In the genomic region with DNA sequence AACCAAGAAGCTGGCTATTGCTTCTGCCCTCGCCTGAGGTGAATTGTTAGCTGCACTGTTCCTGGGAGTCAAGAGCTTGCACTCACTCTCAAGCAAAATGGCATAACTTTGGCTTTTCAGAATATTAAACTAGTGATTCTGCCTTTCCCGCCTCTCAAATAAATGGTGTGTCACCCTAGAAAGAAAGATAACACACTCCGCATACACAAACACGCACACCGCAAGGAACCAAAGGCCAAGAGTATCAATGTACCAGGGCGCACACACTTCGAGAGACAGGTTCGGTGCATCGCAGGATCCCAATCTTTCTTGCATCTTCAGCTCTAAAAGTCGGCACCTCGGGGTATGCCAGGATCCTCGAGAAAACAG, we compare ENCODE assay signal across 8 cellular contexts. TPM values are rescaled to one million over a fixed set of nuclear protein-coding genes. Genes with fewer than 3 reads are reported as not detected.
DNase-seq lines count a peak whose midpoint lies in the region; ATAC-seq and TF ChIP-seq lines count a peak whose summit lies in the region.

No MANE protein-coding gene starts in this region.

- no peak overlapping the region for H2AK5ac ChIP-seq in mesenchymal stem cell (ENCODE audit: low read length, severe bottlenecking)

- peak; percentile 39 for ATAC-seq in GM18502 (IDR thresholded peaks at IDR 0.05; ENCODE audit: poor library complexity, unreplicated experiment)
- peak; percentile 34 for ATAC-seq in HG02938 (IDR thresholded peaks at IDR 0.05; ENCODE audit: unreplicated experiment)

- H3K79me2 ChIP-seq in PC-9 (ENCODE audit: low read depth) = peaks cover 26% of the 10 kb centered on the region

- H3K79me1 ChIP-seq in mesenchymal stem cell (replicated peaks; ENCODE audit: low read length, poor library complexity, severe bottlenecking) = peaks cover 16% of the 10 kb centered on the region

- intact Hi-C loops in PC-9 (cut with micrococcal nuclease; ENCODE audit: unreplicated experiment) (no loop called here), dorsolateral prefrontal cortex (cut with DNase I) (loop anchor here (5.0 to 10.0 kb wide), 4 partner anchors 87 to 629 kb away; a partner anchor contains a TSS), uterus (cut with DNase I; ENCODE audit: low total_unique reads) (no loop called here)

- TF ChIP-seq CTCF in PC-9 (conservative IDR thresholded peaks at IDR 0.05) (no peak), dorsolateral prefrontal cortex (IDR thresholded peaks at IDR 0.05 in 54 of 56, conservative IDR thresholded peaks at IDR 0.05 in 2 of 56; ENCODE audit: low read depth in 1 of 56, partially characterized antibody in 56 of 56) (no peak), uterus (IDR thresholded peaks at IDR 0.05) (no peak)

- H2AFZ ChIP-seq in PC-9 (peak overlapping the region; percentile 98), mesenchymal stem cell (ENCODE audit: low read depth, low read length) (peak overlapping the region; percentile 72)

- CTCF ChIA-PET in PC-9 (lab: Charles Lee) = interaction anchor here (0.8 to 0.9 kb wide), 2 partner anchors 18 to 268 kb away, joined by 3 read pairs; no protein-coding TSS in a partner anchor

- peaks cover 14% of the 10 kb centered on the region for H3K4me1 ChIP-seq in PC-9 (replicated peaks; ENCODE audit: insufficient read depth)
- H3K4me1 ChIP-seq in mesenchymal stem cell (ENCODE audit: control insufficient read depth, insufficient read depth, low read depth, low read length) = peaks cover 2% of the 10 kb centered on the region
- no peaks in the 10 kb centered on the region for H3K4me1 ChIP-seq in uterus

- H3K27me3 ChIP-seq in PC-9 (ENCODE audit: insufficient read depth, low read depth) = no peaks in the 10 kb centered on the region
- no peaks in the 10 kb centered on the region for H3K27me3 ChIP-seq in dorsolateral prefrontal cortex
- H3K27me3 ChIP-seq in mesenchymal stem cell (ENCODE audit: control insufficient read depth in 1 of 2, insufficient read depth in 1 of 2, low read length in 2 of 2) = no peaks in the 10 kb centered on the region
- no peaks in the 10 kb centered on the region for H3K27me3 ChIP-seq in uterus

- H4K8ac ChIP-seq in mesenchymal stem cell (ENCODE audit: low read length) = no peak overlapping the region

- H3K27ac ChIP-seq in PC-9 (no peak overlapping the region), dorsolateral prefrontal cortex (peak overlapping the region in 57 of 59 donors; percentile 6 to 94 (median 80)), mesenchymal stem cell (ENCODE audit: low read length, poor library complexity, severe bottlenecking) (peak overlapping the region; percentile 55), uterus (peak overlapping the region; percentile 79 to 83)

- H3K36me3 ChIP-seq in PC-9 (ENCODE audit: low read depth) = peaks cover 16% of the 10 kb centered on the region
- H3K36me3 ChIP-seq in mesenchymal stem cell (ENCODE audit: control insufficient read depth in 1 of 2, insufficient read depth in 2 of 2, low read depth in 1 of 2, low read length in 2 of 2) = peaks cover 14 to 28% of the 10 kb centered on the region in 2 experiments
- no peaks in the 10 kb centered on the region for H3K36me3 ChIP-seq in uterus

- no peak overlapping the region for H4K91ac ChIP-seq in mesenchymal stem cell (ENCODE audit: low read length)

- H3K4me2 ChIP-seq in PC-9 (peak overlapping the region; percentile 81), mesenchymal stem cell (ENCODE audit: low read length, poor library complexity, severe bottlenecking) (peak overlapping the region; percentile 55)

- H3K9ac ChIP-seq in mesenchymal stem cell (ENCODE audit: low read length) = peak overlapping the region; percentile 96

- peak; percentile 19 for DNase-seq in AG08395 (ENCODE audit: low spot score)
- peak in 1 of 2 experiments; percentile 51 for DNase-seq in PC-9
- no peak for DNase-seq in dorsolateral prefrontal cortex
- no peak for DNase-seq in mesenchymal stem cell
- DNase-seq in uterus = no peak
- no peak for DNase-seq in HK-2 (ENCODE audit: unreplicated experiment)

- no peak overlapping the region for H3K18ac ChIP-seq in mesenchymal stem cell (ENCODE audit: low read depth in 1 of 2, low read length in 2 of 2)

- peak overlapping the region; percentile 76 for H3K4me3 ChIP-seq in PC-9
- peak overlapping the region; percentile 44 to 100 (median 94) for H3K4me3 ChIP-seq in dorsolateral prefrontal cortex
- H3K4me3 ChIP-seq in mesenchymal stem cell (ENCODE audit: insufficient read depth in 1 of 2, low read depth in 1 of 2, low read length in 2 of 2) = peak overlapping the region; percentile 53 to 98
- peak overlapping the region; percentile 68 to 99 for H3K4me3 ChIP-seq in uterus

- H3K9me3 ChIP-seq in PC-9 (ENCODE audit: insufficient read depth, low read depth) (no peaks in the 10 kb centered on the region), mesenchymal stem cell (ENCODE audit: control insufficient read depth, low read length) (no peaks in the 10 kb centered on the region), uterus (no peaks in the 10 kb centered on the region)

- H3K4ac ChIP-seq in mesenchymal stem cell (ENCODE audit: low read depth in 1 of 2, low read length in 2 of 2) = no peak overlapping the region

- no peak overlapping the region for H3K23ac ChIP-seq in mesenchymal stem cell (ENCODE audit: low read length in 2 of 2)

- BruUV-seq in PC-9 (replicated peaks; lab: Mats Ljungman, UMichigan) = TSS peak; percentile 85

- no peak overlapping the region for H2BK120ac ChIP-seq in mesenchymal stem cell (ENCODE audit: low read depth, low read length)

- no peak overlapping the region for H2BK5ac ChIP-seq in mesenchymal stem cell (ENCODE audit: low read depth, low read length, poor library complexity, severe bottlenecking)

- H3K9me2 ChIP-seq in PC-9 (ENCODE audit: insufficient read depth) = no peaks in the 10 kb centered on the region

- no peaks in the 10 kb centered on the region; the same call in 1 of the 2 replicates for H3F3A ChIP-seq in PC-9 (ENCODE audit: insufficient read depth, low read depth)

- no peak overlapping the region for H3K14ac ChIP-seq in mesenchymal stem cell (ENCODE audit: low read length in 2 of 2)

- WGBS in mesenchymal stem cell = 10% methylated on average over 12 of the region's 12 CpGs

- no peak overlapping the region for H2BK15ac ChIP-seq in mesenchymal stem cell (ENCODE audit: low read depth, poor library complexity, severe bottlenecking)

- POLR2A ChIA-PET in PC-9 (lab: Charles Lee; ENCODE audit: unreplicated experiment) = interaction anchor here (0.5 to 1.0 kb wide), 7 partner anchors 16 to 786 kb away, joined by 3 to 7 read pairs (median 5); a partner anchor contains a TSS

- H2BK12ac ChIP-seq in mesenchymal stem cell (ENCODE audit: low read length in 2 of 2) = no peak overlapping the region

- TF ChIP-seq POLR2A in uterus (IDR thresholded peaks at IDR 0.05) = no peak

- no peaks in the 10 kb centered on the region for H4K20me1 ChIP-seq in PC-9 (ENCODE audit: insufficient read depth)

RNA-seq across cellular contexts. Expression of a gene that starts 0.5 kb away (rescaled TPM):
- total RNA-seq in PC-9 (2021) (32.9 and 38.1 TPM in 2 replicates), dorsolateral prefrontal cortex (10 to 100 TPM; 16.4 to 47.7 (median 35.9) TPM), uterus (10 to 100 TPM in 3 of 4 donors, 1 to 10 TPM in 1; 8.7 to 29.5 (median 14.8) TPM)
- 50.0 TPM for polyA plus RNA-seq in mesenchymal stem cell (2013, experiment 1 of 2)
- polyA plus RNA-seq in mesenchymal stem cell (2013, experiment 2 of 2) = 49.3 TPM

RNA-seq across cellular contexts. Expression of a gene that starts 15.9 kb away (rescaled TPM):
- total RNA-seq in PC-9 (2021) = 13.9 and 16.0 TPM in 2 replicates
- 10 to 100 TPM; 13.7 to 27.3 (median 20.7) TPM for total RNA-seq in dorsolateral prefrontal cortex
- 5.5 TPM for polyA plus RNA-seq in mesenchymal stem cell (2013, experiment 1 of 2)
- polyA plus RNA-seq in mesenchymal stem cell (2013, experiment 2 of 2) = 5.6 TPM
- 10 to 100 TPM in 2 of 4 donors, 1 to 10 TPM in 2; 6.4 to 15.2 (median 10.5) TPM for total RNA-seq in uterus

Comparison
In these comparisons a context has a peak if more than half of its experiments do, and no peak if none do; other contexts are left out.
1. intact Hi-C loops: an anchor here in dorsolateral prefrontal cortex (5.0 to 10.0 kb wide); none called in PC-9 and uterus.